11 cellular contexts compared by ENCODE assay signal in the genomic region with DNA sequence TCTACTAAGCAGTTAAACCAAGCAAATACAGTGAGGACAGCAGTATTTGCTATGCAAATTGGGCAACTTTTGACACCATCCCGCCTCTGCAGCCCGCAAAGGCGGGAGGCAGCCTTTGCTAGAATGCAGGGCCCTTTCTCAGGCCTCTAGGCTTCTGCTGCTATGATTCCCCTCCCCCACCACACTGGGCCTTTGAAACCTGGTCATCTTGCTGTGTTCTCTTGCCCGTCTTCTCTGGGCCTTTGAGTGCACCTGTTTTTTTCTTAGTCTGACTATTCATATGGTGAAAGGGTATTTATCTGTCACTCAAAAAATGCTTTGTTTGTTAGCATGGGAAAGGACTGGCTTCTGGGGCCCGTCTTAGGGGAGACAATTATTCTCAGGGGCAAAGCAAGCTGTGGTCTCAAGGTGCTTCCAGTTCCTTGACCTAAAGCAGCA.
DNase-seq lines count a peak whose midpoint lies in the region; ATAC-seq and TF ChIP-seq lines count a peak whose summit lies in the region.
"Had no signal": no experiment of that assay in that cellular context is flagged by ENCODE, and none has a peak within 500 bp of the region (broad histone marks: within the 10 kb centered on the region; RNA-seq: fewer than 3 reads in every experiment).

No MANE protein-coding gene starts in this region.

- no peak overlapping the region for H3K9ac ChIP-seq in NT2/D1 (ENCODE audit: insufficient read length, low read depth)

- ATAC-seq in GM19395 (IDR thresholded peaks at IDR 0.05; ENCODE audit: unreplicated experiment) (peak; percentile 81), HG02798 (IDR thresholded peaks at IDR 0.05; ENCODE audit: poor library complexity, unreplicated experiment) (peak; percentile 66), left lung (no peak)
- ATAC-seq: activated CD8-positive, alpha-beta T cell treated with anti-CD3 and anti-CD28 coated beads, Interleukin-2, amount 10 ng/mL, durations not matched to agents 7 days and 5 days; heart left ventricle had no signal

- no peaks in the 10 kb centered on the region for H3K27me3 ChIP-seq in NT2/D1 (ENCODE audit: insufficient read depth, insufficient read length)
- no peaks in the 10 kb centered on the region for H3K27me3 ChIP-seq in left lung
- H3K27me3 ChIP-seq: heart left ventricle had no signal

- DNase-seq in NT2/D1 (ENCODE audit: low read depth, low spot score) (peak; percentile 93), SHP77 (lab: John Stamatoyannopoulos, UW) (no peak), DMS79 treated with DMSO at 0.1 percent for 48 hours (lab: John Stamatoyannopoulos, UW) (no peak), left lung (no peak), NCI-H226 (no peak)
- DNase-seq: activated CD8-positive, alpha-beta T cell treated with anti-CD3 and anti-CD28 coated beads, Interleukin-2, amount 10 ng/mL, durations not matched to agents 7 days and 5 days; effector CD4-positive, alpha-beta T cell; heart left ventricle had no signal

- H3K36me3 ChIP-seq in NT2/D1 (ENCODE audit: insufficient read depth, insufficient read length, low read length), result no peaks in the 10 kb centered on the region
- H3K36me3 ChIP-seq in left lung, result no peaks in the 10 kb centered on the region
- H3K36me3 ChIP-seq: heart left ventricle, thoracic aorta had no signal

- peaks cover 16% of the 10 kb centered on the region for H3K4me1 ChIP-seq in NT2/D1 (ENCODE audit: insufficient read depth, insufficient read length)
- H3K4me1 ChIP-seq in left lung, result peaks cover 0 to 6% of the 10 kb centered on the region in 2 donors

- no peak overlapping the region for H3K4me3 ChIP-seq in NT2/D1 (ENCODE audit: insufficient read length, low read depth)
- H3K4me3 ChIP-seq in left lung, result no peak overlapping the region
- H3K4me3 ChIP-seq: heart left ventricle, thoracic aorta had no signal

- TF ChIP-seq CTCF in left lung (IDR thresholded peaks at IDR 0.05), result no peak

- H3K27ac ChIP-seq in left lung, result no peak overlapping the region
- H3K27ac ChIP-seq: heart left ventricle, thoracic aorta had no signal

- H3K9me3 ChIP-seq in NT2/D1 (ENCODE audit: insufficient read depth, low read length) (peaks cover 19% of the 10 kb centered on the region; the same call in 1 of the 2 replicates), left lung (no peaks in the 10 kb centered on the region)
- H3K9me3 ChIP-seq: heart left ventricle, thoracic aorta had no signal

- intact Hi-C loops in left lung (cut with DNase I), result no loop called here
